21 cellular contexts compared by ENCODE assay signal in genomic region chr20:6657904-6658303, GRCh38.
DNase-seq lines count a peak whose midpoint lies in the region; ATAC-seq, FAIRE-seq and TF ChIP-seq lines count a peak whose summit lies in the region.
"Had no signal": no experiment of that assay in that cellular context is flagged by ENCODE, and none has a peak within 500 bp of the region (broad histone marks: within the 10 kb centered on the region; RNA-seq: fewer than 3 reads in every experiment).

No MANE protein-coding gene starts in this region.

- H3K79me2 ChIP-seq in HepG2 (ENCODE audit: insufficient read depth, low read length): no peaks in the 10 kb centered on the region

- BruUV-seq in HepG2 (replicated peaks; lab: Mats Ljungman, UMichigan): no TSS peak

- H4K20me1 ChIP-seq in HepG2 (ENCODE audit: insufficient read depth, low read length): no peaks in the 10 kb centered on the region
- H4K20me1 ChIP-seq: BLaER1 treated with 17β-estradiol and CSF1 and Interleukin-3, amounts not matched to agents 10 nM and 100 nM had no signal

- no peak for TF ChIP-seq POLR2A in HepG2 (IDR thresholded peaks at IDR 0.05; ENCODE audit: insufficient read depth in 1 of 2, low read depth in 2 of 2, low read length in 2 of 2)
- TF ChIP-seq POLR2A in right lobe of liver (IDR thresholded peaks at IDR 0.05): no peak

- no peaks in the 10 kb centered on the region for H3K4me1 ChIP-seq in HepG2 (ENCODE audit: insufficient read depth, low read length)
- H3K4me1 ChIP-seq in right lobe of liver: peaks cover 0 to 28% (median 9%) of the 10 kb centered on the region in 4 donors
- H3K4me1 ChIP-seq: A549 had no signal

- no peak for TF ChIP-seq EP300 in HepG2 (IDR thresholded peaks at IDR 0.05; ENCODE audit: low read depth in 2 of 2, low read length in 2 of 2)
- no peak for TF ChIP-seq EP300 in HepG2 (CRISPR knock-in tag; IDR thresholded peaks at IDR 0.05; ENCODE audit: borderline replicate concordance)

- H3K27me3 ChIP-seq in HepG2 (ENCODE audit: control insufficient read depth in 1 of 2, insufficient read depth in 2 of 2, low read length in 2 of 2) (no peaks in the 10 kb centered on the region), right lobe of liver (no peaks in the 10 kb centered on the region)
- H3K27me3 ChIP-seq: BLaER1 treated with 17β-estradiol and CSF1 and Interleukin-3, amounts not matched to agents 10 nM and 100 nM had no signal

- no peak overlapping the region for H3K27ac ChIP-seq in HepG2 (ENCODE audit: extremely low read length, insufficient read depth, low read length)
- H3K27ac ChIP-seq in right lobe of liver: peak overlapping the region in 2 of 3 donors; percentile 28 to 71
- H3K27ac ChIP-seq: 22Rv1; A549; BLaER1 treated with 17β-estradiol and CSF1 and Interleukin-3, amounts not matched to agents 10 nM and 100 nM; C4-2B had no signal

- H3K9me3 ChIP-seq in HepG2 (ENCODE audit: low read length) (no peaks in the 10 kb centered on the region), right lobe of liver (no peaks in the 10 kb centered on the region)
- H3K9me3 ChIP-seq: A549, Caco-2 had no signal

- no peak overlapping the region for H3K9ac ChIP-seq in HepG2 (ENCODE audit: insufficient read depth, low read depth, low read length)
- H3K9ac ChIP-seq: BLaER1 treated with 17β-estradiol and CSF1 and Interleukin-3, amounts not matched to agents 10 nM and 100 nM had no signal

- H3K4me3 ChIP-seq in HepG2 (replicated peaks in 1 of 3; ENCODE audit: insufficient read depth in 1 of 3, low read depth in 2 of 3, low read length in 3 of 3): no peak overlapping the region
- H3K4me3 ChIP-seq in right lobe of liver: no peak overlapping the region
- H3K4me3 ChIP-seq: A549; BLaER1 treated with 17β-estradiol and CSF1 and Interleukin-3, amounts not matched to agents 10 nM and 100 nM had no signal

- TF ChIP-seq RAD21 in HepG2 (CRISPR knock-in tag; IDR thresholded peaks at IDR 0.05): no peak

- H2AFZ ChIP-seq in HepG2 (ENCODE audit: low read length): no peak overlapping the region

- POLR2A ChIA-PET in HepG2 (lab: Yijun Ruan, JAX): no interaction called here

- intact Hi-C loops in HepG2 (cut with micrococcal nuclease; ENCODE audit: unreplicated experiment) (no loop called here), right lobe of liver (cut with DNase I) (no loop called here)

- H3K36me3 ChIP-seq in HepG2 (replicated peaks in 1 of 2; ENCODE audit: control insufficient read depth in 1 of 2, insufficient read depth in 2 of 2, low read length in 2 of 2) (no peaks in the 10 kb centered on the region), right lobe of liver (no peaks in the 10 kb centered on the region)
- H3K36me3 ChIP-seq: BLaER1 treated with 17β-estradiol and CSF1 and Interleukin-3, amounts not matched to agents 10 nM and 100 nM had no signal

- CTCF ChIA-PET in HepG2 (lab: Yijun Ruan, JAX; ENCODE audit: low intra/inter-chr PET ratio, low total read pairs): no interaction called here

- no peak for FAIRE-seq in HepG2 (lab: Jason Lieb, UNC)
- FAIRE-seq: A549, D721Med, G401.6, GM12891, GM18507 had no signal

- DNase-seq in NCI-H460 (ENCODE audit: extremely low read depth, low read depth) (peak; percentile 45), HepG2 (ENCODE audit: low spot score) (no peak), right lobe of liver (no peak), NCI-H1930 (lab: John Stamatoyannopoulos, UW) (no peak)
- no peak for DNase-seq in NK-92 treated with Interleukin-12 subunit alpha and Interleukin-12 subunit beta, amount 100 ng/mL, for 24 hours (lab: John Stamatoyannopoulos, UW)
- DNase-seq: AML-193; Caco-2; Calu3; CD4-positive, alpha-beta T cell; CD8-positive, alpha-beta T cell; DMS79 treated with DMSO at 0.1 percent for 48 hours; GF-D8 had no signal

- TF ChIP-seq CTCF in HepG2 (CRISPR knock-in tag; IDR thresholded peaks at IDR 0.05) (no peak), right lobe of liver (IDR thresholded peaks at IDR 0.05) (no peak)

- in situ Hi-C loops in HepG2 (cut with HindIII; ENCODE audit: extremely low pct_ligation_motif_present, low pct_unique_long_range_greater_than_20kb): no loop called here

- 67% methylated on average over 2 of the region's 2 CpGs for WGBS in HepG2 (ENCODE audit: low lambda C conversion rate)
- 39% methylated on average over 2 of the region's 2 CpGs for WGBS in right lobe of liver (ENCODE audit: insufficient coverage, low coverage, low lambda C conversion rate, missing lambda C conversion rate)

- no peak overlapping the region for H3K4me2 ChIP-seq in HepG2 (ENCODE audit: low read depth, low read length)
- H3K4me2 ChIP-seq: A549; BLaER1 treated with 17β-estradiol and CSF1 and Interleukin-3, amounts not matched to agents 10 nM and 100 nM had no signal

- ATAC-seq in HepG2 (no peak), right lobe of liver (peak; percentile 60 to 71 (median 64)), GM21825 (IDR thresholded peaks at IDR 0.05; ENCODE audit: unreplicated experiment) (no peak)
- ATAC-seq: A549; CD8-positive, alpha-beta T cell had no signal

TF ChIP-seq in HepG2, 621 proteins besides CTCF, POLR2A, EP300 and RAD21:
- 0 out of 2 replicates have a peak, but pooled peaks have one; percentile 52 for TF ChIP-seq U2AF2 (IDR thresholded peaks at IDR 0.05; ENCODE audit: low read depth, low read length)
- no peak for TF ChIP-seq MIER2 (CRISPR knock-in tag; IDR thresholded peaks at IDR 0.05)

Comparison
In these comparisons a context has a peak if more than half of its experiments do, and no peak if none do; other contexts are left out.
1. ATAC-seq: peak in right lobe of liver (4 of 4); none in HepG2 (single experiment) and GM21825 (single experiment).